ENCODE assay signal across 15 cellular contexts in the genomic region with DNA sequence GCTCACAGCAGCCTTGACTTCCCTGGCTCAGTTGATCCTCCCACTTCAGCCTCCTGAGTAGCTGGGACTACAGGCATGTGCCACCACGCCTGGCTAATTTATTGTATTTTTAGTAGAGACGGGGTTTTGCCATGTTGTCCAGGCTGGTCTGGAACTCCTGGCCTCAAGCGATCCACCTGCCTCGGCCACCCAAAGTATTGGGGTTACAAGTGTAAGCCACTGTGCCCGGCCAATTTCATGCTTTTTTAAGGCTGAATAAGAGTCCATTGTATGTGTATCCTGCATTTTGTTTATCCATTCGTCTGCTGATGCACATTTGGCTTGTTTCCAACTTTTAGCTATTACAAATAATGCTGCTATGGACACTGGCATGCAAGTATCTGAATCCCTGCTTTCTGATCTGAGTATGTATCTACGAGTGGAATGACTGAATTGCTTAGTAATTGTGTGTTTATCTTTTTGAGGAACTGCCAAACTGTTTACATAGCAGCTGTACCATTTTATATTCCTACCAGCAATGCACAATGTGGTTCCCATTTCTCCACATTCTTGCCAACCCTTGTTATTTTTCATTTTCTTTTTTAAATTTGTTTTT. TPM values are rescaled to one million over a fixed set of nuclear protein-coding genes. Genes with fewer than 3 reads are reported as not detected.
DNase-seq lines count a peak whose midpoint lies in the region; ATAC-seq and TF ChIP-seq lines count a peak whose summit lies in the region.
"Had no signal": no experiment of that assay in that cellular context is flagged by ENCODE, and none has a peak within 500 bp of the region (broad histone marks: within the 10 kb centered on the region; RNA-seq: fewer than 3 reads in every experiment).

No MANE protein-coding gene starts in this region.

- H3K9me3 Mint-ChIP-seq in activated naive CD8-positive, alpha-beta T cell treated with anti-CD3 and anti-CD28 coated beads, Interleukin-2, amount 50 U/mL, for 24 hours = no peaks in the 10 kb centered on the region
- H3K9me3 Mint-ChIP-seq: activated B cell treated with CpG ODN at 0.5 μM for 24 hours, endodermal cell, type B pancreatic cell had no signal

- H3K4me1 Mint-ChIP-seq in activated naive CD8-positive, alpha-beta T cell treated with anti-CD3 and anti-CD28 coated beads, Interleukin-2, amount 50 U/mL, for 24 hours = peaks cover 4% of the 10 kb centered on the region
- H3K4me1 Mint-ChIP-seq: endodermal cell had no signal

- no peak for ATAC-seq in activated naive CD8-positive, alpha-beta T cell treated with anti-CD3 and anti-CD28 coated beads, Interleukin-2, amount 50 U/mL, for 24 hours
- no peak for ATAC-seq in GM21717 (IDR thresholded peaks at IDR 0.05; ENCODE audit: unreplicated experiment)

- no peak overlapping the region for H3K4me3 Mint-ChIP-seq in activated naive CD8-positive, alpha-beta T cell treated with anti-CD3 and anti-CD28 coated beads, Interleukin-2, amount 50 U/mL, for 24 hours
- H3K4me3 Mint-ChIP-seq: activated B cell treated with CpG ODN at 0.5 μM for 24 hours, endodermal cell, type B pancreatic cell had no signal

- H3K36me3 Mint-ChIP-seq in activated naive CD8-positive, alpha-beta T cell treated with anti-CD3 and anti-CD28 coated beads, Interleukin-2, amount 50 U/mL, for 24 hours (ENCODE audit: low read depth) = no peaks in the 10 kb centered on the region
- H3K36me3 Mint-ChIP-seq: type B pancreatic cell had no signal

- no peak for TF ChIP-seq CTCF in fibroblast of the aortic adventitia (IDR thresholded peaks at IDR 0.05; ENCODE audit: insufficient read depth, low read length)
- TF ChIP-seq CTCF in GM13976 (IDR thresholded peaks at IDR 0.05; ENCODE audit: borderline replicate concordance, control extremely low read depth, extremely low read depth, insufficient read depth, missing control alignments) = no peak

- H3K27ac ChIP-seq in SJCRH30 = peak overlapping the region; percentile 88

- peaks cover 26% of the 10 kb centered on the region for H3K4me1 ChIP-seq in SJCRH30

- no peaks in the 10 kb centered on the region for H3K36me3 ChIP-seq in SJCRH30

- no peak overlapping the region for H3K27ac Mint-ChIP-seq in activated naive CD8-positive, alpha-beta T cell treated with anti-CD3 and anti-CD28 coated beads, Interleukin-2, amount 50 U/mL, for 24 hours
- H3K27ac Mint-ChIP-seq: activated B cell treated with CpG ODN at 0.5 μM for 24 hours, endodermal cell, type B pancreatic cell had no signal

- no peak overlapping the region for H3K4me3 ChIP-seq in SJCRH30
- H3K4me3 ChIP-seq in fibroblast of the aortic adventitia (ENCODE audit: low read depth, low read length) = no peak overlapping the region

- H3K9me3 ChIP-seq in SJCRH30 (replicated peaks) = no peaks in the 10 kb centered on the region

- in situ Hi-C loops in GM13976 (cut with MboI; ENCODE audit: low sequenced_read_pairs, unreplicated experiment) = no loop called here

- peak; percentile 14 for DNase-seq in CD1c-positive myeloid dendritic cell (ENCODE audit: extremely low spot score)
- peak; percentile 83 for DNase-seq in M059J (ENCODE audit: low read depth)
- peak; percentile 95 to 98 for DNase-seq in SJCRH30
- DNase-seq in fibroblast of the aortic adventitia (ENCODE audit: low read depth) = peak; percentile 97
- DNase-seq in GM13976 (ENCODE audit: low spot score) = no peak
- DNase-seq in activated naive CD8-positive, alpha-beta T cell treated with anti-CD3 and anti-CD28 coated beads, Interleukin-2, amount 50 U/mL, for 24 hours = no peak
- no peak for DNase-seq in NCI-H524 treated with DMSO at 0.1 percent for 48 hours (lab: John Stamatoyannopoulos, UW)
- DNase-seq: activated B cell treated with CpG ODN at 0.5 μM for 24 hours; activated effector memory CD4-positive, alpha-beta T cell treated with anti-CD3 and anti-CD28 coated beads, Interleukin-2, amount 50 U/mL, for 16 hours; DND-41; endodermal cell; kidney glomerular epithelial cell; occipital lobe had no signal

- no peaks in the 10 kb centered on the region for H3K27me3 Mint-ChIP-seq in activated naive CD8-positive, alpha-beta T cell treated with anti-CD3 and anti-CD28 coated beads, Interleukin-2, amount 50 U/mL, for 24 hours
- H3K27me3 Mint-ChIP-seq: activated B cell treated with CpG ODN at 0.5 μM for 24 hours, type B pancreatic cell had no signal

- H3K27me3 ChIP-seq in SJCRH30 = no peaks in the 10 kb centered on the region

RNA-seq across cellular contexts. Expression of a gene that starts 37.3 kb away (rescaled TPM):
- total RNA-seq in M059J (2014; rRNA removed; shearing (Covaris generic)) = 44.2 and 61.0 TPM in 2 replicates
- total RNA-seq in SJCRH30 (2014; rRNA removed; shearing (Covaris generic)) = 57.3 and 62.1 TPM in 2 replicates
- 59.7 and 73.6 TPM in 2 replicates for total RNA-seq in fibroblast of the aortic adventitia (ENCODE audit: low replicate concordance)

RNA-seq across cellular contexts. Expression of a gene that starts 53.2 kb away (rescaled TPM):
- 50.0 and 59.0 TPM in 2 replicates for total RNA-seq in M059J (2014; rRNA removed; shearing (Covaris generic))
- total RNA-seq in SJCRH30 (2014; rRNA removed; shearing (Covaris generic)) = 47.3 and 57.1 TPM in 2 replicates
- total RNA-seq in fibroblast of the aortic adventitia (ENCODE audit: low replicate concordance) = 36.1 and 46.8 TPM in 2 replicates

Comparison
In these comparisons a context has a peak if more than half of its experiments do, and no peak if none do; other contexts are left out.
1. DNase-seq: peak in CD1c-positive myeloid dendritic cell (single experiment), M059J (single experiment), SJCRH30 (2 of 2) and fibroblast of the aortic adventitia (single experiment); none in GM13976 (single experiment), activated naive CD8-positive, alpha-beta T cell treated with anti-CD3 and anti-CD28 coated beads, Interleukin-2, amount 50 U/mL, for 24 hours (single experiment) and NCI-H524 treated with DMSO at 0.1 percent for 48 hours (single experiment).